ENCODE assay signal across 15 cellular contexts in genomic region chr10:31774291-31774900, GRCh38.
A peak's percentile ranks its signal among the peaks of the same experiment; 100 is the strongest.
DNase-seq lines count a peak whose midpoint lies in the region; ATAC-seq and TF ChIP-seq lines count a peak whose summit lies in the region.
"Had no signal": no experiment of that assay in that cellular context is flagged by ENCODE, and none has a peak within 500 bp of the region (broad histone marks: within the 10 kb centered on the region; RNA-seq: fewer than 3 reads in every experiment).

No MANE protein-coding gene starts in this region.

- H3K27ac ChIP-seq in IMR-90 (ENCODE audit: insufficient read depth, low read length) (peak overlapping the region; percentile 77), hepatocyte (peak overlapping the region; percentile 80), psoas muscle (peak overlapping the region; percentile 94)
- H3K27ac ChIP-seq: esophagus muscularis mucosa, HL-60, prostate gland had no signal

- H4K20me1 ChIP-seq in IMR-90 (ENCODE audit: insufficient read depth, low read length) (no peaks in the 10 kb centered on the region), hepatocyte (ENCODE audit: insufficient read depth, poor library complexity, severe bottlenecking) (no peaks in the 10 kb centered on the region)

- H2AK5ac ChIP-seq in IMR-90 (ENCODE audit: low read depth, low read length), result peak overlapping the region; percentile 79; the same call in 1 of the 2 replicates

- no peaks in the 10 kb centered on the region for H3K27me3 ChIP-seq in IMR-90 (ENCODE audit: control insufficient read depth, insufficient read depth, low read length)
- no peaks in the 10 kb centered on the region for H3K27me3 ChIP-seq in hepatocyte
- no peaks in the 10 kb centered on the region for H3K27me3 ChIP-seq in psoas muscle (ENCODE audit: insufficient read depth in 3 of 3, low read length in 2 of 3)
- H3K27me3 ChIP-seq: esophagus muscularis mucosa had no signal

- H4K8ac ChIP-seq in IMR-90 (ENCODE audit: low read depth in 2 of 2, low read length in 2 of 2), result peak overlapping the region; percentile 57 to 87

- peak overlapping the region; percentile 73 for H3K4ac ChIP-seq in IMR-90 (ENCODE audit: low read depth, low read length)

- intact Hi-C loops in IMR-90 (cut with micrococcal nuclease), result no loop called here
- intact Hi-C loops in psoas muscle (cut with DNase I), result no loop called here
- intact Hi-C loops in left colon (cut with DNase I, micrococcal nuclease), result no loop called here

- TF ChIP-seq RAD21 in IMR-90 (IDR thresholded peaks at IDR 0.05; ENCODE audit: low read length), result no peak

- peaks cover 4% of the 10 kb centered on the region; the same call in 1 of the 2 replicates for H3K9me3 ChIP-seq in IMR-90 (ENCODE audit: control insufficient read depth, insufficient read depth, low read length)
- no peaks in the 10 kb centered on the region for H3K9me3 ChIP-seq in hepatocyte (ENCODE audit: low read depth)
- no peaks in the 10 kb centered on the region for H3K9me3 ChIP-seq in psoas muscle
- H3K9me3 ChIP-seq: esophagus muscularis mucosa, prostate gland had no signal

- peak overlapping the region; percentile 70 for H2BK20ac ChIP-seq in IMR-90 (ENCODE audit: low read depth, low read length)

- peak overlapping the region; percentile 75 for H3K14ac ChIP-seq in IMR-90 (replicated peaks; ENCODE audit: low read depth, low read length)

- H3K79me2 ChIP-seq in hepatocyte, result no peaks in the 10 kb centered on the region

- H3K4me1 ChIP-seq in IMR-90 (ENCODE audit: control insufficient read depth, insufficient read depth, low read length) (peaks cover 11% of the 10 kb centered on the region), hepatocyte (ENCODE audit: insufficient read depth) (peaks cover 12% of the 10 kb centered on the region), psoas muscle (peaks cover 15% of the 10 kb centered on the region)
- H3K4me1 ChIP-seq: esophagus muscularis mucosa, prostate gland had no signal

- H3K4me2 ChIP-seq in IMR-90 (ENCODE audit: low read depth, low read length) (0 out of 2 replicates have a peak overlapping the region, but pooled peaks have one; percentile 1), hepatocyte (no peak overlapping the region)

- no peak for TF ChIP-seq POLR2A in IMR-90 (IDR thresholded peaks at IDR 0.05; ENCODE audit: low read depth, low read length)

- DNase-seq in IMR-90 (peak; percentile 35), NCI-H774 (lab: John Stamatoyannopoulos, UW) (peak; percentile 35), hepatocyte (ENCODE audit: low spot score) (peak; percentile 30), psoas muscle (no peak), NCI-H1048 (lab: John Stamatoyannopoulos, UW) (no peak), left colon (no peak), NCI-H2171 treated with DMSO at 0.1 percent for 48 hours (lab: John Stamatoyannopoulos, UW) (no peak)
- no peak for DNase-seq in stimulated activated CD4-positive, alpha-beta T cell treated with anti-CD3 and anti-CD28 coated beads, Interleukin-4, amount 100 ng/mL, for 4 hours
- DNase-seq: activated gamma-delta T cell; HCEC 1CT; NCI-H1694 treated with DMSO at 0.1 percent for 48 hours; stimulated activated CD4-positive, alpha-beta T cell treated with anti-CD3 and anti-CD28 coated beads, Interleukin-15, amount 100 ng/mL, for 24 hours had no signal

- H3K9ac ChIP-seq in IMR-90 (ENCODE audit: low read depth, low read length), result peak overlapping the region; percentile 67

- dilution Hi-C loops in IMR-90 (cut with HindIII; ENCODE audit: low sequenced_read_pairs, unreplicated experiment), result no loop called here

- H3K9me1 ChIP-seq in IMR-90 (ENCODE audit: insufficient read depth, low read length), result peaks cover 20% of the 10 kb centered on the region

- WGBS in IMR-90 (ENCODE audit: extremely low coverage in 2 of 2, insufficient read length in 1 of 2), 2 experiments, result 19% methylated on average over 6 of the region's 12 CpGs; no CpG with 5 or more reads in 1 of the 2 experiments
- WGBS in hepatocyte (ENCODE audit: low lambda C conversion rate, missing lambda C conversion rate), result 43% methylated on average over 12 of the region's 12 CpGs
- WGBS in psoas muscle, 3 donors, result 40 to 57% (median 45%) methylated on average over 12 of the region's 12 CpGs

- CTCF ChIA-PET in IMR-90 (lab: Yijun Ruan, JAX), result no interaction called here

- no peak for TF ChIP-seq CTCF in IMR-90 (conservative IDR thresholded peaks at IDR 0.05; ENCODE audit: low read depth, low read length)
- TF ChIP-seq CTCF in hepatocyte (IDR thresholded peaks at IDR 0.05; ENCODE audit: poor library complexity), result no peak
- no peak for TF ChIP-seq CTCF in psoas muscle (IDR thresholded peaks at IDR 0.05)

- peak overlapping the region; percentile 8; the same call in 1 of the 2 replicates for H3K23ac ChIP-seq in IMR-90 (ENCODE audit: low read depth, low read length)

- no peaks in the 10 kb centered on the region for H3K36me3 ChIP-seq in IMR-90 (ENCODE audit: control insufficient read depth, insufficient read depth, low read length)
- H3K36me3 ChIP-seq in hepatocyte (replicated peaks; ENCODE audit: insufficient read depth, low read depth), result no peaks in the 10 kb centered on the region
- no peaks in the 10 kb centered on the region for H3K36me3 ChIP-seq in psoas muscle (ENCODE audit: insufficient read depth in 1 of 2, low read depth in 1 of 2)
- H3K36me3 ChIP-seq: esophagus muscularis mucosa, prostate gland had no signal

- peak overlapping the region; percentile 69 for H2BK15ac ChIP-seq in IMR-90 (ENCODE audit: low read depth, low read length)

- no peak overlapping the region for H2AK9ac ChIP-seq in IMR-90 (replicated peaks; ENCODE audit: low read depth, low read length, poor library complexity)

- ATAC-seq in IMR-90 (ENCODE audit: low read depth), result peak; percentile 66
- peak; percentile 43 to 55 (median 50) for ATAC-seq in psoas muscle
- no peak for ATAC-seq in left colon

- peak overlapping the region; percentile 79 for H4K91ac ChIP-seq in IMR-90 (ENCODE audit: insufficient read depth, low read depth, low read length)

- H3K18ac ChIP-seq in IMR-90 (ENCODE audit: low read depth, low read length), result peak overlapping the region; percentile 74

- no peaks in the 10 kb centered on the region for H3K9me2 ChIP-seq in hepatocyte (replicated peaks; ENCODE audit: insufficient read depth)

- in situ Hi-C loops in IMR-90 (cut with MboI; ENCODE audit: low sequenced_read_pairs), result no loop called here

- peak overlapping the region; percentile 80 for H2BK120ac ChIP-seq in IMR-90 (ENCODE audit: low read depth, low read length)

- BruUV-seq in IMR-90 (replicated peaks; lab: Mats Ljungman, UMichigan), result no TSS peak

- H3K56ac ChIP-seq in IMR-90 (ENCODE audit: extremely low read depth, insufficient read depth, low read length), result peak overlapping the region; percentile 66; the same call in 1 of the 2 replicates

- H4K5ac ChIP-seq in IMR-90 (ENCODE audit: low read depth, low read length), result peak overlapping the region; percentile 91

- peak overlapping the region; percentile 66 for H2BK5ac ChIP-seq in IMR-90 (ENCODE audit: low read depth, low read length, poor library complexity, severe bottlenecking)

- no peak overlapping the region for H3K4me3 ChIP-seq in IMR-90 (ENCODE audit: insufficient read depth, low read depth, low read length)
- H3K4me3 ChIP-seq in hepatocyte, result no peak overlapping the region
- peak overlapping the region; percentile 34 for H3K4me3 ChIP-seq in psoas muscle
- H3K4me3 ChIP-seq: esophagus muscularis mucosa, prostate gland had no signal

- H3K79me1 ChIP-seq in IMR-90 (ENCODE audit: low read depth in 1 of 2, low read length in 2 of 2), result no peaks in the 10 kb centered on the region

- POLR2A ChIA-PET in IMR-90 (lab: Charles Lee; ENCODE audit: unreplicated experiment), result no interaction called here

- H2AFZ ChIP-seq in IMR-90 (replicated peaks; ENCODE audit: low read length, poor library complexity) (peak overlapping the region; percentile 95), hepatocyte (peak overlapping the region; percentile 66)

TF ChIP-seq in IMR-90, 13 proteins besides CTCF, POLR2A, EP300 and RAD21:
- TF ChIP-seq USF2 (IDR thresholded peaks at IDR 0.05; ENCODE audit: low read depth, low read length) (no peak), RCOR1 (IDR thresholded peaks at IDR 0.05; ENCODE audit: insufficient replicate concordance, low read length) (no peak), FOS (IDR thresholded peaks at IDR 0.05; ENCODE audit: low read depth, low read length) (no peak), SMC3 (IDR thresholded peaks at IDR 0.05; ENCODE audit: low read depth, low read length) (no peak), MXI1 (IDR thresholded peaks at IDR 0.05; ENCODE audit: borderline replicate concordance, low read depth, low read length) (no peak), BHLHE40 (IDR thresholded peaks at IDR 0.05; ENCODE audit: low read depth, low read length) (no peak), ELK1 (IDR thresholded peaks at IDR 0.05; ENCODE audit: borderline replicate concordance, low read depth, low read length) (no peak), CEBPB (IDR thresholded peaks at IDR 0.05; ENCODE audit: low read depth, low read length) (no peak)

Comparison
In these comparisons a context has a peak if more than half of its experiments do, and no peak if none do; other contexts are left out.
1. DNase-seq: peak in IMR-90 (single experiment), NCI-H774 (single experiment) and hepatocyte (single experiment); none in psoas muscle (0 of 2), NCI-H1048 (single experiment), left colon (0 of 2), stimulated activated CD4-positive, alpha-beta T cell treated with anti-CD3 and anti-CD28 coated beads, Interleukin-4, amount 100 ng/mL, for 4 hours (0 of 2) and NCI-H2171 treated with DMSO at 0.1 percent for 48 hours (single experiment).
2. Peak in every context shown above with its lines, with median percentiles within 50 percentile points of each other: H3K27ac ChIP-seq.